ENCODE assay signal across 23 cellular contexts in genomic region chr9:127458921-127459320, GRCh38. TPM values are rescaled to one million over a fixed set of nuclear protein-coding genes. Genes with fewer than 3 reads are reported as not detected.
DNase-seq lines count a peak whose midpoint lies in the region; ATAC-seq and TF ChIP-seq lines count a peak whose summit lies in the region.
"Had no signal": no experiment of that assay in that cellular context is flagged by ENCODE, and none has a peak within 500 bp of the region (broad histone marks: within the 10 kb centered on the region; RNA-seq: fewer than 3 reads in every experiment).

No MANE protein-coding gene starts in this region.

- no peak for DNase-seq in IMR-90
- DNase-seq in SJCRH30 = peak; percentile 28 to 52
- DNase-seq in left ventricle myocardium inferior = peak; percentile 69
- peak; percentile 45 for DNase-seq in osteoblast (ENCODE audit: insufficient read length, low spot score, missing footprints)
- no peak for DNase-seq in mesenteric fat pad (ENCODE audit: low spot score)
- DNase-seq: C1 segment of cervical spinal cord; CD4-positive, alpha-beta memory T cell; COR-L47; DMS53; GF-D8; HCEC 1CT; Karpas-422; NCI-H1092; NCI-H1417 treated with DMSO at 0.1 percent for 48 hours; NCI-H187; NCI-H2081 treated with DMSO at 0.1 percent for 48 hours; NCI-H2171; NCI-H226; NCI-H510A; NCI-H69 had no signal

- no peaks in the 10 kb centered on the region for H4K20me1 ChIP-seq in IMR-90 (ENCODE audit: insufficient read depth, low read length)
- no peaks in the 10 kb centered on the region for H4K20me1 ChIP-seq in osteoblast (ENCODE audit: insufficient read depth, low read length)

- peaks cover 12% of the 10 kb centered on the region; the same call in 1 of the 2 replicates for H3K9me1 ChIP-seq in IMR-90 (ENCODE audit: insufficient read depth, low read length)

- H3K18ac ChIP-seq in IMR-90 (ENCODE audit: low read depth, low read length) = no peak overlapping the region

- H3K79me2 ChIP-seq in osteoblast (ENCODE audit: insufficient read depth, low read length) = no peaks in the 10 kb centered on the region

- H3K9ac ChIP-seq in IMR-90 (ENCODE audit: low read depth, low read length) = no peak overlapping the region

- no peak overlapping the region for H3K23ac ChIP-seq in IMR-90 (ENCODE audit: low read depth, low read length)

- H2AK5ac ChIP-seq in IMR-90 (ENCODE audit: low read depth, low read length) = no peak overlapping the region

- no peak overlapping the region for H3K27ac ChIP-seq in IMR-90 (ENCODE audit: insufficient read depth, low read length)
- H3K27ac ChIP-seq in SJCRH30 = no peak overlapping the region
- peak overlapping the region; percentile 71 for H3K27ac ChIP-seq in left ventricle myocardium inferior (replicated peaks)
- H3K27ac ChIP-seq in osteoblast (ENCODE audit: low read depth, low read length) = no peak overlapping the region

- H4K91ac ChIP-seq in IMR-90 (ENCODE audit: insufficient read depth, low read depth, low read length) = no peak overlapping the region

- no peak for ATAC-seq in IMR-90 (ENCODE audit: low read depth)
- no peak for ATAC-seq in GM18873 (IDR thresholded peaks at IDR 0.05; ENCODE audit: low FRiP score, unreplicated experiment)
- no peak for ATAC-seq in HG03139 (IDR thresholded peaks at IDR 0.05; ENCODE audit: unreplicated experiment)
- no peak for ATAC-seq in esophagus mucosa

- dilution Hi-C loops in IMR-90 (cut with HindIII; ENCODE audit: low sequenced_read_pairs, unreplicated experiment) = no loop called here

- H3K4me2 ChIP-seq in IMR-90 (ENCODE audit: low read depth, low read length) (no peak overlapping the region), osteoblast (ENCODE audit: insufficient read depth, low read length) (no peak overlapping the region)

- in situ Hi-C loops in IMR-90 (cut with MboI; ENCODE audit: low sequenced_read_pairs) = no loop called here

- H2AK9ac ChIP-seq in IMR-90 (replicated peaks; ENCODE audit: low read depth, low read length, poor library complexity) = peak overlapping the region; percentile 55

- no peak overlapping the region for H2BK15ac ChIP-seq in IMR-90 (ENCODE audit: low read depth, low read length)

- H2BK20ac ChIP-seq in IMR-90 (ENCODE audit: low read depth, low read length) = no peak overlapping the region

- TF ChIP-seq POLR2A in IMR-90 (IDR thresholded peaks at IDR 0.05; ENCODE audit: low read depth, low read length) = no peak

- H3K9me3 ChIP-seq in IMR-90 (ENCODE audit: control insufficient read depth, insufficient read depth, low read length) (no peaks in the 10 kb centered on the region), SJCRH30 (replicated peaks) (no peaks in the 10 kb centered on the region), left ventricle myocardium inferior (replicated peaks) (no peaks in the 10 kb centered on the region), osteoblast (ENCODE audit: low read depth, low read length) (no peaks in the 10 kb centered on the region)

- TF ChIP-seq CTCF in IMR-90 (conservative IDR thresholded peaks at IDR 0.05; ENCODE audit: low read depth, low read length) = no peak
- no peak for TF ChIP-seq CTCF in left ventricle myocardium inferior (IDR thresholded peaks at IDR 0.05; ENCODE audit: borderline replicate concordance)
- TF ChIP-seq CTCF in osteoblast (IDR thresholded peaks at IDR 0.05; ENCODE audit: extremely low read depth, low read depth, low read length) = no peak

- no peak overlapping the region for H2BK120ac ChIP-seq in IMR-90 (ENCODE audit: low read depth, low read length)

- H3K56ac ChIP-seq in IMR-90 (ENCODE audit: extremely low read depth, insufficient read depth, low read length) = no peak overlapping the region

- no TSS peak for BruUV-seq in IMR-90 (replicated peaks; lab: Mats Ljungman, UMichigan)

- H3K14ac ChIP-seq in IMR-90 (replicated peaks; ENCODE audit: low read depth, low read length) = no peak overlapping the region

- no peak overlapping the region for H2AFZ ChIP-seq in IMR-90 (replicated peaks; ENCODE audit: low read length, poor library complexity)
- no peak overlapping the region for H2AFZ ChIP-seq in osteoblast (ENCODE audit: low read length)

- no peak overlapping the region for H4K5ac ChIP-seq in IMR-90 (ENCODE audit: low read depth, low read length)

- intact Hi-C loops in IMR-90 (cut with micrococcal nuclease) = no loop called here
- intact Hi-C loops in left ventricle myocardium inferior (cut with micrococcal nuclease) = no loop called here

- H3K27me3 ChIP-seq in IMR-90 (ENCODE audit: control insufficient read depth, insufficient read depth, low read length) (no peaks in the 10 kb centered on the region), SJCRH30 (no peaks in the 10 kb centered on the region), left ventricle myocardium inferior (ENCODE audit: low read depth) (no peaks in the 10 kb centered on the region), osteoblast (ENCODE audit: insufficient read depth, low read length) (no peaks in the 10 kb centered on the region)

- CTCF ChIA-PET in IMR-90 (lab: Yijun Ruan, JAX) = no interaction called here

- H3K79me1 ChIP-seq in IMR-90 (ENCODE audit: low read depth in 1 of 2, low read length in 2 of 2) = peaks cover 6 to 8% of the 10 kb centered on the region in 2 experiments; a peak in 2 of 4 replicates

- WGBS in IMR-90 (ENCODE audit: extremely low coverage in 2 of 2, insufficient read length in 1 of 2), 2 experiments = 73% methylated on average over 5 of the region's 9 CpGs; no CpG with 5 or more reads in 1 of the 2 experiments

- H3K4me1 ChIP-seq in IMR-90 (ENCODE audit: control insufficient read depth, insufficient read depth, low read length) = peaks cover 3% of the 10 kb centered on the region
- peaks cover 15% of the 10 kb centered on the region for H3K4me1 ChIP-seq in SJCRH30
- peaks cover 71% of the 10 kb centered on the region for H3K4me1 ChIP-seq in left ventricle myocardium inferior
- H3K4me1 ChIP-seq in osteoblast (ENCODE audit: insufficient read depth, low read length) = no peaks in the 10 kb centered on the region

- TF ChIP-seq RAD21 in IMR-90 (IDR thresholded peaks at IDR 0.05; ENCODE audit: low read length) = no peak

- POLR2A ChIA-PET in IMR-90 (lab: Charles Lee; ENCODE audit: unreplicated experiment) = interaction anchor here (0.7 kb wide), 2 partner anchors 66 to 231 kb away, joined by 3 to 9 read pairs; no protein-coding TSS in a partner anchor

- no peak overlapping the region for H4K8ac ChIP-seq in IMR-90 (ENCODE audit: low read depth in 2 of 2, low read length in 2 of 2)

- no peak overlapping the region for H2BK5ac ChIP-seq in IMR-90 (ENCODE audit: low read depth, low read length, poor library complexity, severe bottlenecking)

- H3K36me3 ChIP-seq in IMR-90 (ENCODE audit: control insufficient read depth, insufficient read depth, low read length) = peaks cover 49% of the 10 kb centered on the region
- peaks cover 4% of the 10 kb centered on the region; the same call in 1 of the 2 replicates for H3K36me3 ChIP-seq in SJCRH30
- H3K36me3 ChIP-seq in left ventricle myocardium inferior = peaks cover 76% of the 10 kb centered on the region
- H3K36me3 ChIP-seq in osteoblast (ENCODE audit: insufficient read depth, low read length) = peaks cover 50% of the 10 kb centered on the region

- no peak overlapping the region for H3K4ac ChIP-seq in IMR-90 (ENCODE audit: low read depth, low read length)

- no peak overlapping the region for H3K4me3 ChIP-seq in IMR-90 (ENCODE audit: insufficient read depth, low read depth, low read length)
- no peak overlapping the region for H3K4me3 ChIP-seq in SJCRH30
- peak overlapping the region; percentile 19 for H3K4me3 ChIP-seq in left ventricle myocardium inferior
- H3K4me3 ChIP-seq in osteoblast (ENCODE audit: insufficient read depth, low read length) = no peak overlapping the region

TF ChIP-seq in IMR-90, 13 proteins besides CTCF, POLR2A, EP300 and RAD21:
- TF ChIP-seq CHD1 (IDR thresholded peaks at IDR 0.05; ENCODE audit: low read depth, low read length) (no peak), MAZ (IDR thresholded peaks at IDR 0.05; ENCODE audit: borderline replicate concordance, low read depth, low read length) (no peak), NFE2L2 (IDR thresholded peaks at IDR 0.05; ENCODE audit: low read depth, low read length) (no peak), FOS (IDR thresholded peaks at IDR 0.05; ENCODE audit: low read depth, low read length) (no peak), MAFK (IDR thresholded peaks at IDR 0.05; ENCODE audit: low read depth, low read length) (no peak)

RNA-seq across cellular contexts. Expression of gene LRSAM1, which starts 7.6 kb away (rescaled TPM):
- total RNA-seq in IMR-90 (2012; rRNA removed) (3.0 and 3.3 TPM in 2 replicates), left ventricle myocardium inferior (35.4 TPM), osteoblast (12.3 and 13.0 TPM in 2 replicates), esophagus mucosa (13.5 TPM), mesenteric fat pad (12.2 TPM)
- polyA plus RNA-seq in IMR-90 (2012; rRNA removed) = 8.0 and 9.3 TPM in 2 replicates
- 8.0 and 10.1 TPM in 2 replicates for polyA plus RNA-seq in IMR-90 (2012; cell fraction: cytosol; rRNA removed)
- polyA plus RNA-seq in IMR-90 (2012; cell fraction: nucleus; rRNA removed; ENCODE audit: low replicate concordance) = 29.5 and 53.3 TPM in 2 replicates
- total RNA-seq in SJCRH30 (2014; rRNA removed; shearing (Covaris generic)) = 5.8 and 7.3 TPM in 2 replicates

RNA-seq across cellular contexts. Expression of gene RPL12, which starts 7.7 kb away (rescaled TPM):
- total RNA-seq in IMR-90 (2012; rRNA removed) = 1,864 and 2,290 TPM in 2 replicates
- 2,087 and 2,379 TPM in 2 replicates for polyA plus RNA-seq in IMR-90 (2012; rRNA removed)
- polyA plus RNA-seq in IMR-90 (2012; cell fraction: cytosol; rRNA removed) = 1,664 and 3,657 TPM in 2 replicates
- 762 and 905 TPM in 2 replicates for polyA plus RNA-seq in IMR-90 (2012; cell fraction: nucleus; rRNA removed; ENCODE audit: low replicate concordance)
- total RNA-seq in SJCRH30 (2014; rRNA removed; shearing (Covaris generic)) = 4,429 and 4,439 TPM in 2 replicates
- total RNA-seq in left ventricle myocardium inferior = 605 TPM
- total RNA-seq in osteoblast = 1,103 and 1,259 TPM in 2 replicates
- total RNA-seq in esophagus mucosa = 1,546 TPM
- total RNA-seq in mesenteric fat pad = 1,060 TPM

RNA-seq across cellular contexts. Expression of gene ZNF79, which starts 34.7 kb away (rescaled TPM):
- 13.9 and 15.4 TPM in 2 replicates for total RNA-seq in IMR-90 (2012; rRNA removed)
- 5.3 and 5.6 TPM in 2 replicates for polyA plus RNA-seq in IMR-90 (2012; rRNA removed)
- 2.4 and 4.0 TPM in 2 replicates for polyA plus RNA-seq in IMR-90 (2012; cell fraction: cytosol; rRNA removed)
- 9.5 and 14.4 TPM in 2 replicates for polyA plus RNA-seq in IMR-90 (2012; cell fraction: nucleus; rRNA removed; ENCODE audit: low replicate concordance)
- total RNA-seq in SJCRH30 (2014; rRNA removed; shearing (Covaris generic)) = 11.7 and 12.1 TPM in 2 replicates
- 6.2 TPM for total RNA-seq in left ventricle myocardium inferior
- 11.9 and 13.3 TPM in 2 replicates for total RNA-seq in osteoblast
- 3.7 TPM for total RNA-seq in esophagus mucosa
- total RNA-seq in mesenteric fat pad = 6.1 TPM

Comparison
In these comparisons a context has a peak if more than half of its experiments do, and no peak if none do; other contexts are left out.
1. DNase-seq: peak in SJCRH30 (2 of 2), left ventricle myocardium inferior (single experiment) and osteoblast (single experiment); none in IMR-90 (single experiment) and mesenteric fat pad (single experiment).